ENCODE assay signal across 11 cellular contexts in genomic region chr14:64113279-64113678, GRCh38.
A peak's percentile ranks its signal among the peaks of the same experiment; 100 is the strongest.
DNase-seq lines count a peak whose midpoint lies in the region; ATAC-seq and TF ChIP-seq lines count a peak whose summit lies in the region.
"Had no signal": no experiment of that assay in that cellular context is flagged by ENCODE, and none has a peak within 500 bp of the region (broad histone marks: within the 10 kb centered on the region; RNA-seq: fewer than 3 reads in every experiment).

No MANE protein-coding gene starts in this region.

- TF ChIP-seq EP300 in suprapubic skin (IDR thresholded peaks at IDR 0.05) = no peak

- H3K9me3 ChIP-seq in MM.1S (replicated peaks; ENCODE audit: insufficient read depth, low read length) (no peaks in the 10 kb centered on the region), PC-3 (ENCODE audit: low read length) (no peaks in the 10 kb centered on the region), suprapubic skin (no peaks in the 10 kb centered on the region), OCI-LY7 (ENCODE audit: low read length) (no peaks in the 10 kb centered on the region)
- H3K9me3 ChIP-seq: adrenal gland, SJSA1 had no signal

- H3K4me3 ChIP-seq in MM.1S (ENCODE audit: low read length) (no peak overlapping the region), PC-3 (ENCODE audit: low read length) (no peak overlapping the region), suprapubic skin (no peak overlapping the region), OCI-LY7 (ENCODE audit: low read depth, low read length, poor library complexity, severe bottlenecking) (no peak overlapping the region)
- H3K4me3 ChIP-seq: adrenal gland, SJSA1 had no signal

- peaks cover 68% of the 10 kb centered on the region for H3K36me3 Mint-ChIP-seq in activated T-cell treated with anti-CD3 and anti-CD28 coated beads, Interleukin-2, amount 50 U/mL, for 24 hours (ENCODE audit: low read depth)

- H3K36me3 ChIP-seq in MM.1S (replicated peaks; ENCODE audit: insufficient read depth, low read length) (no peaks in the 10 kb centered on the region), PC-3 (ENCODE audit: low read depth, low read length) (no peaks in the 10 kb centered on the region), suprapubic skin (peaks cover 44% of the 10 kb centered on the region), OCI-LY7 (ENCODE audit: insufficient read depth, low read length) (peaks cover 58% of the 10 kb centered on the region)
- H3K36me3 ChIP-seq: adrenal gland, SJSA1 had no signal

- POLR2A ChIA-PET in PC-3 (lab: Charles Lee; ENCODE audit: unreplicated experiment) (no interaction called here), OCI-LY7 (lab: Charles Lee) (interaction anchor here (1.1 to 1.6 kb wide), 2 partner anchors 15 to 16 kb away, joined by 3 to 4 read pairs; no protein-coding TSS in a partner anchor)

- no TSS peak for BruUV-seq in PC-3 (replicated peaks; lab: Mats Ljungman, UMichigan)
- no TSS peak for BruUV-seq in OCI-LY7 (replicated peaks; lab: Mats Ljungman, UMichigan)

- H3K27me3 ChIP-seq in MM.1S (replicated peaks; ENCODE audit: insufficient read depth, low read length) (no peaks in the 10 kb centered on the region), PC-3 (ENCODE audit: low read length) (no peaks in the 10 kb centered on the region), suprapubic skin (no peaks in the 10 kb centered on the region)
- H3K27me3 ChIP-seq: adrenal gland, SJSA1 had no signal

- no peak overlapping the region for H3K27ac Mint-ChIP-seq in activated T-cell treated with anti-CD3 and anti-CD28 coated beads, Interleukin-2, amount 50 U/mL, for 24 hours
- H3K27ac Mint-ChIP-seq: activated CD8-positive, alpha-beta T cell treated with anti-CD3 and anti-CD28 coated beads for 36 hours had no signal

- DNase-seq in MM.1S (peak; percentile 74), PC-3 (peak; percentile 22), iPS-NIHi11 (ENCODE audit: low spot score) (peak; percentile 41), suprapubic skin (ENCODE audit: low spot score in 2 of 2) (no peak), NCI-H524 (lab: John Stamatoyannopoulos, UW) (no peak), OCI-LY7 (ENCODE audit: low spot score) (no peak)
- DNase-seq in activated T-cell treated with anti-CD3 and anti-CD28 coated beads, Interleukin-2, amount 50 U/mL, for 24 hours = no peak
- DNase-seq: activated CD8-positive, alpha-beta T cell treated with anti-CD3 and anti-CD28 coated beads for 36 hours had no signal

- no peaks in the 10 kb centered on the region for H3K9me3 Mint-ChIP-seq in activated T-cell treated with anti-CD3 and anti-CD28 coated beads, Interleukin-2, amount 50 U/mL, for 24 hours
- H3K9me3 Mint-ChIP-seq: activated CD8-positive, alpha-beta T cell treated with anti-CD3 and anti-CD28 coated beads for 36 hours had no signal

- H3K9ac ChIP-seq in MM.1S (ENCODE audit: low read length) (peak overlapping the region; percentile 33; the same call in 1 of the 2 replicates), PC-3 (ENCODE audit: low read length) (no peak overlapping the region)

- no peaks in the 10 kb centered on the region for H3K79me2 ChIP-seq in MM.1S (ENCODE audit: low read length)
- H3K79me2 ChIP-seq in PC-3 (ENCODE audit: low read length) = no peaks in the 10 kb centered on the region
- no peaks in the 10 kb centered on the region for H3K79me2 ChIP-seq in OCI-LY7 (ENCODE audit: insufficient read depth, low read depth, low read length)

- TF ChIP-seq CTCF in MM.1S (IDR thresholded peaks at IDR 0.05; ENCODE audit: low read length) = no peak
- TF ChIP-seq CTCF in PC-3 (conservative IDR thresholded peaks at IDR 0.05; ENCODE audit: low read depth, low read length) = no peak
- no peak for TF ChIP-seq CTCF in suprapubic skin (IDR thresholded peaks at IDR 0.05)
- no peak for TF ChIP-seq CTCF in OCI-LY7 (conservative IDR thresholded peaks at IDR 0.05; ENCODE audit: low read length)

- no peaks in the 10 kb centered on the region for H4K20me1 ChIP-seq in MM.1S (ENCODE audit: insufficient read depth, low read length)
- H4K20me1 ChIP-seq in PC-3 (ENCODE audit: low read length) = no peaks in the 10 kb centered on the region
- H4K20me1 ChIP-seq in OCI-LY7 (ENCODE audit: insufficient read depth, low read length) = no peaks in the 10 kb centered on the region

- no peaks in the 10 kb centered on the region for H3K27me3 Mint-ChIP-seq in activated T-cell treated with anti-CD3 and anti-CD28 coated beads, Interleukin-2, amount 50 U/mL, for 24 hours
- H3K27me3 Mint-ChIP-seq: activated CD8-positive, alpha-beta T cell treated with anti-CD3 and anti-CD28 coated beads for 36 hours had no signal

- H3K27ac ChIP-seq in MM.1S (ENCODE audit: low read length) (peak overlapping the region; percentile 72), PC-3 (ENCODE audit: low read length) (no peak overlapping the region), suprapubic skin (peak overlapping the region; percentile 23), OCI-LY7 (ENCODE audit: low read depth, low read length, poor library complexity, severe bottlenecking) (no peak overlapping the region)
- H3K27ac ChIP-seq: adrenal gland, SJSA1 had no signal

- ATAC-seq in PC-3 = no peak
- ATAC-seq in GM18511 (IDR thresholded peaks at IDR 0.05; ENCODE audit: unreplicated experiment) = no peak
- ATAC-seq: activated CD8-positive, alpha-beta T cell treated with anti-CD3 and anti-CD28 coated beads for 36 hours had no signal

- whole genome bisulfite sequencing in suprapubic skin = 75% methylated on average over 7 of the region's 7 CpGs

- H3K9me2 ChIP-seq in MM.1S (replicated peaks; ENCODE audit: insufficient read depth, low read length) (no peaks in the 10 kb centered on the region), PC-3 (replicated peaks; ENCODE audit: low read length) (no peaks in the 10 kb centered on the region), OCI-LY7 (ENCODE audit: insufficient read depth, low read length) (no peaks in the 10 kb centered on the region)

- CTCF ChIA-PET in PC-3 (lab: Charles Lee) (no interaction called here), OCI-LY7 (lab: Charles Lee; ENCODE audit: unreplicated experiment) (no interaction called here)

- TF ChIP-seq POLR2A in suprapubic skin (IDR thresholded peaks at IDR 0.05) = no peak

- H3K4me2 ChIP-seq in MM.1S (ENCODE audit: low read depth, low read length) (peak overlapping the region; percentile 29; the same call in 1 of the 2 replicates), PC-3 (ENCODE audit: low read length) (peak overlapping the region; percentile 33; the same call in 1 of the 2 replicates), OCI-LY7 (ENCODE audit: low read length) (no peak overlapping the region)

- no peak overlapping the region for H3K4me3 Mint-ChIP-seq in activated T-cell treated with anti-CD3 and anti-CD28 coated beads, Interleukin-2, amount 50 U/mL, for 24 hours
- H3K4me3 Mint-ChIP-seq: activated CD8-positive, alpha-beta T cell treated with anti-CD3 and anti-CD28 coated beads for 36 hours had no signal

- intact Hi-C loops in PC-3 (cut with micrococcal nuclease) = no loop called here
- intact Hi-C loops in OCI-LY7 (cut with micrococcal nuclease; ENCODE audit: unreplicated experiment) = loop anchor here (10.0 kb wide), 1 partner anchor 318 kb away; no protein-coding TSS in a partner anchor

- H2AFZ ChIP-seq in MM.1S (ENCODE audit: low read length) = peak overlapping the region; percentile 63; the same call in 1 of the 2 replicates
- peak overlapping the region; percentile 56 for H2AFZ ChIP-seq in PC-3 (ENCODE audit: low read length)
- no peak overlapping the region for H2AFZ ChIP-seq in OCI-LY7 (ENCODE audit: low read length)

- H3F3A ChIP-seq in MM.1S (ENCODE audit: insufficient read depth, low read length) (peaks cover 5% of the 10 kb centered on the region), PC-3 (ENCODE audit: low read length, unreplicated experiment) (no peaks in the 10 kb centered on the region)

- peaks cover 11% of the 10 kb centered on the region; the same call in 1 of the 2 replicates for H3K4me1 ChIP-seq in MM.1S (ENCODE audit: low read length)
- peaks cover 16% of the 10 kb centered on the region for H3K4me1 ChIP-seq in PC-3 (ENCODE audit: insufficient read depth, low read length)
- peaks cover 7% of the 10 kb centered on the region for H3K4me1 ChIP-seq in suprapubic skin
- H3K4me1 ChIP-seq in OCI-LY7 (ENCODE audit: insufficient read depth, low read length, poor library complexity, severe bottlenecking) = no peaks in the 10 kb centered on the region
- H3K4me1 ChIP-seq: SJSA1 had no signal

- no peaks in the 10 kb centered on the region for H3K4me1 Mint-ChIP-seq in activated T-cell treated with anti-CD3 and anti-CD28 coated beads, Interleukin-2, amount 50 U/mL, for 24 hours (ENCODE audit: low read depth)

Comparison
In these comparisons a context has a peak if more than half of its experiments do, and no peak if none do; other contexts are left out.
1. DNase-seq: peak in MM.1S (single experiment), PC-3 (single experiment) and iPS-NIHi11 (single experiment); none in suprapubic skin (0 of 2), NCI-H524 (0 of 2), OCI-LY7 (single experiment) and activated T-cell treated with anti-CD3 and anti-CD28 coated beads, Interleukin-2, amount 50 U/mL, for 24 hours (single experiment).
2. H3K27ac ChIP-seq: peak in MM.1S (single experiment) and suprapubic skin (single experiment); none in PC-3 (single experiment) and OCI-LY7 (single experiment).